Comparison of ENCODE assay signal across 12 cellular contexts in the genomic region with DNA sequence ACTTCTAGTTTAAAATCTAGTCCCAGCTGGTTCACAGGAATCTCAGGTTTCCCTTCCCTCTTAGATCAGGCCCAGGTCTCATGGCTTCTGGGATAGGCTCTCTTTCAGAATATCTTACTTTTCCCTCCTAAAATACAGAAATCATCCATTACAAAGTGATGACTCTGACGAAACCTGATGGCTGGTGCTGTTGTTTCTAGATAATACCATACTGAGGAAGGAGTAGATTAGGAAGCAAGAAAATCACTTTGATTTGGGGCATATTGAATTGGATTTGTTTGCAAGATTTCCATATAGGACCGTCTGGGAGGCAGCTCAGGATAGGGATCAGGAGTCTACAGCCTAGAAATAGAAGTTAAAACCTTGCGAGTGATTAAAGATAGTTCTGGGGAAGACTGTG. TPM values are rescaled to one million over a fixed set of nuclear protein-coding genes. Genes with fewer than 3 reads are reported as not detected.
DNase-seq lines count a peak whose midpoint lies in the region; ATAC-seq, FAIRE-seq and TF ChIP-seq lines count a peak whose summit lies in the region.
"Had no signal": no experiment of that assay in that cellular context is flagged by ENCODE, and none has a peak within 500 bp of the region (broad histone marks: within the 10 kb centered on the region; RNA-seq: fewer than 3 reads in every experiment).

No MANE protein-coding gene starts in this region.

- H3K4me1 ChIP-seq in right atrium auricular region (peaks cover 0 to 33% of the 10 kb centered on the region in 2 donors), ovary (ENCODE audit: insufficient read depth) (peaks cover 7% of the 10 kb centered on the region), uterus (peaks cover 0 to 5% of the 10 kb centered on the region in 2 donors)

- DNase-seq in right atrium auricular region (ENCODE audit: low spot score) (no peak), Right ventricle myocardium superior (no peak), dorsolateral prefrontal cortex (no peak), ovary (no peak), uterus (no peak), D721Med (ENCODE audit: insufficient read length, low spot score) (no peak), KG1 (lab: John Stamatoyannopoulos, UW) (no peak), NCI-H1436 treated with DMSO at 0.1 percent for 48 hours (lab: John Stamatoyannopoulos, UW) (no peak)
- DNase-seq: activated CD8-positive, alpha-beta memory T cell treated with anti-CD3 and anti-CD28 coated beads for 24 hours; activated effector memory CD4-positive, alpha-beta T cell treated with anti-CD3 and anti-CD28 coated beads, Interleukin-2, amount 50 U/mL, for 16 hours; hippocampal formation had no signal

- H3K4me3 ChIP-seq in right atrium auricular region (peak overlapping the region; percentile 1 to 30), dorsolateral prefrontal cortex (peak overlapping the region in 54 of 59 donors; percentile 2 to 86 (median 38)), ovary (peak overlapping the region; percentile 35), uterus (peak overlapping the region; percentile 15 to 23)

- ATAC-seq in Right ventricle myocardium superior (ENCODE audit: poor library complexity), result no peak

- TF ChIP-seq EP300 in ovary (IDR thresholded peaks at IDR 0.05), result no peak

- 54 to 65% (median 63%) methylated on average over 3 of the region's 3 CpGs for WGBS in ovary, 3 donors

- intact Hi-C loops in Right ventricle myocardium superior (cut with DNase I) (loop anchor here (10.0 kb wide), 1 partner anchor 129 kb away; a partner anchor contains a TSS), dorsolateral prefrontal cortex (cut with DNase I) (loop anchor here (10.0 kb wide), 3 partner anchors 99 to 1189 kb away; a partner anchor contains a TSS), ovary (cut with DNase I) (loop anchor here (10.0 kb wide), 4 partner anchors 89 to 459 kb away; a partner anchor contains a TSS), uterus (cut with DNase I; ENCODE audit: low total_unique reads) (loop anchor here (10.0 kb wide), 1 partner anchor 219 kb away; no protein-coding TSS in a partner anchor)

- no peak for TF ChIP-seq POLR2A in ovary (IDR thresholded peaks at IDR 0.05)
- no peak for TF ChIP-seq POLR2A in uterus (IDR thresholded peaks at IDR 0.05)

- TF ChIP-seq CTCF in right atrium auricular region (IDR thresholded peaks at IDR 0.05) (no peak), dorsolateral prefrontal cortex (IDR thresholded peaks at IDR 0.05 in 54 of 56, conservative IDR thresholded peaks at IDR 0.05 in 2 of 56; ENCODE audit: low read depth in 1 of 56, partially characterized antibody in 56 of 56) (no peak), ovary (IDR thresholded peaks at IDR 0.05) (no peak), uterus (IDR thresholded peaks at IDR 0.05) (no peak), D721Med (IDR thresholded peaks at IDR 0.05; ENCODE audit: insufficient read depth, missing control alignments) (no peak)

- no peaks in the 10 kb centered on the region for H3K9me3 ChIP-seq in right atrium auricular region
- no peaks in the 10 kb centered on the region for H3K9me3 ChIP-seq in ovary
- no peaks in the 10 kb centered on the region for H3K9me3 ChIP-seq in uterus
- H3K9me3 ChIP-seq: neutrophil had no signal

- H3K27me3 ChIP-seq in right atrium auricular region (no peaks in the 10 kb centered on the region), dorsolateral prefrontal cortex (no peaks in the 10 kb centered on the region), ovary (no peaks in the 10 kb centered on the region), uterus (no peaks in the 10 kb centered on the region)

- H3K36me3 ChIP-seq in right atrium auricular region, result no peaks in the 10 kb centered on the region
- no peaks in the 10 kb centered on the region for H3K36me3 ChIP-seq in ovary
- no peaks in the 10 kb centered on the region for H3K36me3 ChIP-seq in uterus
- H3K36me3 ChIP-seq: neutrophil had no signal

- H3K27ac ChIP-seq in right atrium auricular region, result peak overlapping the region; percentile 82 to 84
- H3K27ac ChIP-seq in dorsolateral prefrontal cortex, result peak overlapping the region in 56 of 59 donors; percentile 13 to 96 (median 87)
- peak overlapping the region; percentile 27 to 83 for H3K27ac ChIP-seq in ovary
- H3K27ac ChIP-seq in uterus, result peak overlapping the region; percentile 90 to 94
- H3K27ac ChIP-seq: neutrophil had no signal

- no peak for FAIRE-seq in D721Med (lab: Jason Lieb, UNC)

RNA-seq across cellular contexts. Expression of a gene that starts 3.6 kb away (rescaled TPM):
- 1 to 10 TPM; 2.3 to 3.7 TPM for total RNA-seq in right atrium auricular region
- total RNA-seq in Right ventricle myocardium superior, result 3.6 TPM
- 10 to 100 TPM in 5 of 120 experiments, 1 to 10 TPM in 115; 3.0 to 12.6 (median 6.7) TPM for total RNA-seq in dorsolateral prefrontal cortex
- total RNA-seq in ovary, result 1 to 10 TPM; 2.6 to 8.2 (median 7.2) TPM
- 1 to 10 TPM; 2.0 to 5.0 TPM for polyA plus RNA-seq in ovary
- total RNA-seq in uterus, result 10 to 100 TPM in 1 of 4 donors, 1 to 10 TPM in 2, under 1 TPM in 1; 0.29 to 12.3 (median 5.1) TPM

RNA-seq across cellular contexts. Expression of a gene that starts 17.4 kb away (rescaled TPM):
- 10 to 100 TPM in 1 of 2 donors, 1 to 10 TPM in 1; 9.9 to 14.5 TPM for total RNA-seq in right atrium auricular region
- total RNA-seq in Right ventricle myocardium superior, result 8.1 TPM
- 10 to 100 TPM; 15.3 to 71.5 (median 32.3) TPM for total RNA-seq in dorsolateral prefrontal cortex
- 10 to 100 TPM; 14.1 to 40.1 (median 21.9) TPM for total RNA-seq in ovary
- polyA plus RNA-seq in ovary, result 10 to 100 TPM; 12.1 to 20.8 TPM
- total RNA-seq in uterus, result 10 to 100 TPM in 3 of 4 donors, 1 to 10 TPM in 1; 3.5 to 63.8 (median 31.5) TPM

RNA-seq across cellular contexts. Expression of a gene that starts 46.2 kb away (rescaled TPM):
- total RNA-seq in right atrium auricular region, result 1 to 10 TPM; 2.1 to 3.4 TPM
- total RNA-seq in Right ventricle myocardium superior, result 1.9 TPM
- total RNA-seq in dorsolateral prefrontal cortex, result 10 to 100 TPM in 5 of 120 experiments, 1 to 10 TPM in 115; 5.0 to 10.7 (median 8.0) TPM
- total RNA-seq in ovary, result 10 to 100 TPM in 2 of 7 donors, 1 to 10 TPM in 5; 3.0 to 11.4 (median 7.4) TPM
- 1 to 10 TPM; 4.4 to 5.4 TPM for polyA plus RNA-seq in ovary
- 10 to 100 TPM in 2 of 4 donors, 1 to 10 TPM in 2; 3.8 to 22.2 (median 8.4) TPM for total RNA-seq in uterus
